ENCODE assay signal across 1 cellular context in the genomic region with DNA sequence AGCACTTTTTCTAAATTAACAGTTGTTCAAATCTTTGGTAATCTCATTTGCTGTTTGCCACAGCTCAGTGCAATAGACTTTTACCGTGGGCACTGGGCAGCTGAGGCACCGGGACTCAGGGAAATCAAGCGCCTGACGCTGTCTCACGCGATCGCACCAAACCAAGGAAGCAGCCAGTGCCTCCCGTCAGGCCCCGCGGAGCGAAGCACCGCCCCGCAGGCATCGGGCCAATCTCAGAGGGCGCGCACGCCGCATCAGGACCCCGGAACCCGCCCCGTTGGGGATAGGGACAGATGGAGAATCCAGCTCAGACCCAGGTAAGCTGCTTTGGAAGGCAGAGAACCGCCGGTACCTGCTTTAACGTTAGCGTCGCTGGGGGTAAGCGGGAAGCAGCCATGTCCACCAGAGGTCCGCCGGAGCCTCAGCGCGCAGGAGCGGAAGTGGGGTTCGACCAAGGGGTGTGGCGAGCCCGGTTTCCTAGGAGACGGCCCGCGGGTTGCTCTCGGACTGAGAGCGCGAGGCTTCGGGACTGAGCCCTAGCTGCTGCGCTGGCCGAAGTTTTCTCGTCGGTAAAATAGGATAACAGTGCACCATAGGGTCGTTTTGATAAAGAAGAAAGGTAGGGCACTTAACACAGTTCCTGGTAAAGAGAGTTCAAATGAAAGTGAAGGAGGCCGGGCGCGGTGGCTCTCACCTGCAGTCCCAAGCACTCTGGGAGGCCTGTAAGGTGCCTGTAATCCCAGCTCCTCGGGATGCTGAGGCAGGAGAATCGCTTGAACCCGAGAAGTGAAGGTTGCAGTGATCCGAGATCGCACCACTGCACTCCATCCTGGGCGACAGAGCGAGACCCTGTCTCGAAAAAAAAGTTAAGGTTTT.
TF ChIP-seq lines count a peak whose summit lies in the region.

TSS of gene LYRM2 (minus strand) at position 428 of the 876 bp plus-strand sequence. CDS start at position 397, 31 bp downstream.

TF ChIP-seq in HepG2, 621 proteins besides CTCF, POLR2A, EP300 and RAD21 (continued from another document and continues in another):
- TF ChIP-seq FOXP4 (CRISPR knock-in tag; IDR thresholded peaks at IDR 0.05): peak; percentile 48
- 0 out of 2 replicates have a peak, but pooled peaks have one; percentile 25 for TF ChIP-seq ZNF724P (CRISPR knock-in tag; IDR thresholded peaks at IDR 0.05; ENCODE audit: borderline replicate concordance)
- TF ChIP-seq CHD2 (IDR thresholded peaks at IDR 0.05; ENCODE audit: low read depth, low read length): peak; percentile 72
- TF ChIP-seq GMEB1 (CRISPR knock-in tag; IDR thresholded peaks at IDR 0.05; ENCODE audit: borderline replicate concordance): peak; percentile 64; the same call in 1 of the 2 replicates
- TF ChIP-seq ZNF160 (CRISPR knock-in tag; IDR thresholded peaks at IDR 0.05): no peak; the same call in 1 of the 2 replicates
- TF ChIP-seq DR1 (CRISPR knock-in tag; IDR thresholded peaks at IDR 0.05): peak; percentile 71
- TF ChIP-seq ZSCAN25 (CRISPR knock-in tag; IDR thresholded peaks at IDR 0.05): peak; percentile 52; the same call in 1 of the 2 replicates
- 0 out of 2 replicates have a peak, but pooled peaks have one; percentile 23 for TF ChIP-seq POGZ (CRISPR knock-in tag; IDR thresholded peaks at IDR 0.05)
- peak; percentile 18; the same call in 1 of the 2 replicates for TF ChIP-seq ZBTB43 (CRISPR knock-in tag; conservative IDR thresholded peaks at IDR 0.05)
- peak; percentile 77; the same call in 1 of the 2 replicates for TF ChIP-seq ELF4 (CRISPR knock-in tag; IDR thresholded peaks at IDR 0.05; ENCODE audit: borderline replicate concordance)
- peak; percentile 74; the same call in 1 of the 2 replicates for TF ChIP-seq ZNF232 (CRISPR knock-in tag; IDR thresholded peaks at IDR 0.05; ENCODE audit: borderline replicate concordance)
- peak; percentile 35; the same call in 1 of the 2 replicates for TF ChIP-seq ZNF792 (CRISPR knock-in tag; IDR thresholded peaks at IDR 0.05)
- TF ChIP-seq HNRNPL (IDR thresholded peaks at IDR 0.05; ENCODE audit: low read depth, low read length): 0 out of 2 replicates have a peak, but pooled peaks have one; percentile 51
- peak; percentile 83; the same call in 1 of the 2 replicates for TF ChIP-seq NFKB2 (CRISPR knock-in tag; IDR thresholded peaks at IDR 0.05; ENCODE audit: borderline replicate concordance)
- TF ChIP-seq POLR2AphosphoS5 (IDR thresholded peaks at IDR 0.05; ENCODE audit: low read depth, low read length): peak; percentile 97
- no peak for TF ChIP-seq NFKBIZ (CRISPR knock-in tag; IDR thresholded peaks at IDR 0.05)
- peak; percentile 41; the same call in 1 of the 2 replicates for TF ChIP-seq KAT7 (CRISPR knock-in tag; IDR thresholded peaks at IDR 0.05; ENCODE audit: borderline replicate concordance)
- TF ChIP-seq ZNF441 (CRISPR knock-in tag; IDR thresholded peaks at IDR 0.05; ENCODE audit: borderline replicate concordance): 0 out of 2 replicates have a peak, but pooled peaks have one; percentile 47
- TF ChIP-seq ZBTB25 (CRISPR knock-in tag; IDR thresholded peaks at IDR 0.05): no peak
- TF ChIP-seq, protein P1, sequence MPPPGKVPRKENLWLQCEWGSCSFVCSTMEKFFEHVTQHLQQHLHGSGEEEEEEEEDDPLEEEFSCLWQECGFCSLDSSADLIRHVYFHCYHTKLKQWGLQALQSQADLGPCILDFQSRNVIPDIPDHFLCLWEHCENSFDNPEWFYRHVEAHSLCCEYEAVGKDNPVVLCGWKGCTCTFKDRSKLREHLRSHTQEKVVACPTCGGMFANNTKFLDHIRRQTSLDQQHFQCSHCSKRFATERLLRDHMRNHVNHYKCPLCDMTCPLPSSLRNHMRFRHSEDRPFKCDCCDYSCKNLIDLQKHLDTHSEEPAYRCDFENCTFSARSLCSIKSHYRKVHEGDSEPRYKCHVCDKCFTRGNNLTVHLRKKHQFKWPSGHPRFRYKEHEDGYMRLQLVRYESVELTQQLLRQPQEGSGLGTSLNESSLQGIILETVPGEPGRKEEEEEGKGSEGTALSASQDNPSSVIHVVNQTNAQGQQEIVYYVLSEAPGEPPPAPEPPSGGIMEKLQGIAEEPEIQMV (CRISPR knock-in tag; IDR thresholded peaks at IDR 0.05; ENCODE audit: low read depth): peak; percentile 53; the same call in 1 of the 2 replicates
- 0 out of 2 replicates have a peak, but pooled peaks have one; percentile 26 for TF ChIP-seq ZNF451 (CRISPR knock-in tag; IDR thresholded peaks at IDR 0.05)
- TF ChIP-seq ETV5 (CRISPR knock-in tag; IDR thresholded peaks at IDR 0.05; ENCODE audit: borderline replicate concordance): peak; percentile 54
- TF ChIP-seq ZNF850 (CRISPR knock-in tag; conservative IDR thresholded peaks at IDR 0.05): no peak
- TF ChIP-seq ZNF350 (CRISPR knock-in tag; IDR thresholded peaks at IDR 0.05; ENCODE audit: borderline replicate concordance, low read depth): peak; percentile 93; the same call in 1 of the 2 replicates
- TF ChIP-seq ASH2L (IDR thresholded peaks at IDR 0.05; ENCODE audit: insufficient read length, low read depth, low read length): peak; percentile 95
- peak; percentile 83; the same call in 1 of the 2 replicates for TF ChIP-seq SATB2 (CRISPR knock-in tag; IDR thresholded peaks at IDR 0.05)
- no peak for TF ChIP-seq HMGXB3 (CRISPR knock-in tag; IDR thresholded peaks at IDR 0.05; ENCODE audit: borderline replicate concordance)
- peak; percentile 73; the same call in 1 of the 2 replicates for TF ChIP-seq CBFB (CRISPR knock-in tag; IDR thresholded peaks at IDR 0.05)
- no peak for TF ChIP-seq SMARCC2 (IDR thresholded peaks at IDR 0.05)
- TF ChIP-seq PRMT3 (CRISPR knock-in tag; IDR thresholded peaks at IDR 0.05; ENCODE audit: borderline replicate concordance, low read depth): no peak
- TF ChIP-seq, protein P2, sequence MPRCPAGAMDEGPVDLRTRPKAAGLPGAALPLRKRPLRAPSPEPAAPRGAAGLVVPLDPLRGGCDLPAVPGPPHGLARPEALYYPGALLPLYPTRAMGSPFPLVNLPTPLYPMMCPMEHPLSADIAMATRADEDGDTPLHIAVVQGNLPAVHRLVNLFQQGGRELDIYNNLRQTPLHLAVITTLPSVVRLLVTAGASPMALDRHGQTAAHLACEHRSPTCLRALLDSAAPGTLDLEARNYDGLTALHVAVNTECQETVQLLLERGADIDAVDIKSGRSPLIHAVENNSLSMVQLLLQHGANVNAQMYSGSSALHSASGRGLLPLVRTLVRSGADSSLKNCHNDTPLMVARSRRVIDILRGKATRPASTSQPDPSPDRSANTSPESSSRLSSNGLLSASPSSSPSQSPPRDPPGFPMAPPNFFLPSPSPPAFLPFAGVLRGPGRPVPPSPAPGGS (CRISPR knock-in tag; IDR thresholded peaks at IDR 0.05): peak; percentile 49; the same call in 1 of the 2 replicates
- TF ChIP-seq HNF4G (IDR thresholded peaks at IDR 0.05; ENCODE audit: borderline replicate concordance, low read depth, low read length): peak; percentile 10; the same call in 1 of the 2 replicates
- TF ChIP-seq HNF4G (CRISPR knock-in tag; IDR thresholded peaks at IDR 0.05; ENCODE audit: borderline replicate concordance, low read depth): no peak
- TF ChIP-seq HMG20A (CRISPR knock-in tag; IDR thresholded peaks at IDR 0.05; ENCODE audit: borderline replicate concordance): no peak
- TF ChIP-seq ZNF230 (CRISPR knock-in tag; IDR thresholded peaks at IDR 0.05): peak; percentile 62; the same call in 1 of the 2 replicates
- no peak for TF ChIP-seq CCAR2 (optimal IDR thresholded peaks at IDR 0.05; ENCODE audit: low read depth, low read length)
- TF ChIP-seq BORCS8-MEF2B (CRISPR knock-in tag; IDR thresholded peaks at IDR 0.05): peak; percentile 62; the same call in 1 of the 2 replicates
- TF ChIP-seq ZFP91 (CRISPR knock-in tag; IDR thresholded peaks at IDR 0.05; ENCODE audit: borderline replicate concordance): peak; percentile 84; the same call in 1 of the 2 replicates
- TF ChIP-seq ZNF605 (CRISPR knock-in tag; IDR thresholded peaks at IDR 0.05): peak; percentile 90
- no peak for TF ChIP-seq ZNF234 (CRISPR knock-in tag; conservative IDR thresholded peaks at IDR 0.05)
- TF ChIP-seq, protein P3, sequence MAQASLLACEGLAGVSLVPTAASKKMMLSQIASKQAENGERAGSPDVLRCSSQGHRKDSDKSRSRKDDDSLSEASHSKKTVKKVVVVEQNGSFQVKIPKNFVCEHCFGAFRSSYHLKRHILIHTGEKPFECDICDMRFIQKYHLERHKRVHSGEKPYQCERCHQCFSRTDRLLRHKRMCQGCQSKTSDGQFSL (CRISPR knock-in tag; IDR thresholded peaks at IDR 0.05): no peak
- TF ChIP-seq KAT8 (CRISPR knock-in tag; IDR thresholded peaks at IDR 0.05): peak; percentile 95
